Comparison of ENCODE assay signal across 8 cellular contexts in genomic region chr11:43567396-43567975, GRCh38.
DNase-seq lines count a peak whose midpoint lies in the region; ATAC-seq and TF ChIP-seq lines count a peak whose summit lies in the region.

No MANE protein-coding gene starts in this region.

- peak; percentile 48 for ATAC-seq in GM18520 (IDR thresholded peaks at IDR 0.05; ENCODE audit: unreplicated experiment)
- ATAC-seq in GM18870 (IDR thresholded peaks at IDR 0.05; ENCODE audit: unreplicated experiment) = no peak

- TF ChIP-seq CTCF in AG10803 (conservative IDR thresholded peaks at IDR 0.05; ENCODE audit: low read length) = peak; percentile 81
- TF ChIP-seq CTCF in KMS-11 (conservative IDR thresholded peaks at IDR 0.05; ENCODE audit: low read depth, low read length) = peak; percentile 87
- peak in 4 of 6 experiments; percentile 55 to 69 (median 65) for TF ChIP-seq CTCF in Peyer's patch (IDR thresholded peaks at IDR 0.05)
- peak; percentile 37 to 70 (median 53) for TF ChIP-seq CTCF in esophagus muscularis mucosa (IDR thresholded peaks at IDR 0.05)
- TF ChIP-seq CTCF in parathyroid adenoma (IDR thresholded peaks at IDR 0.05) = peak; percentile 34
- TF ChIP-seq CTCF in suprapubic skin (IDR thresholded peaks at IDR 0.05) = peak in 1 of 2 donors; percentile 48

- TF ChIP-seq EP300 in esophagus muscularis mucosa (IDR thresholded peaks at IDR 0.05) (no peak), suprapubic skin (IDR thresholded peaks at IDR 0.05) (no peak)

- H3K9me3 ChIP-seq in Peyer's patch = no peaks in the 10 kb centered on the region
- no peaks in the 10 kb centered on the region for H3K9me3 ChIP-seq in esophagus muscularis mucosa
- no peaks in the 10 kb centered on the region for H3K9me3 ChIP-seq in parathyroid adenoma (ENCODE audit: control insufficient read depth, low read length)
- H3K9me3 ChIP-seq in suprapubic skin = no peaks in the 10 kb centered on the region

- no peaks in the 10 kb centered on the region for H3K27me3 ChIP-seq in KMS-11 (ENCODE audit: insufficient read depth, low read depth)
- no peaks in the 10 kb centered on the region for H3K27me3 ChIP-seq in Peyer's patch
- peaks cover 0 to 76% (median 0%) of the 10 kb centered on the region in 4 donors for H3K27me3 ChIP-seq in esophagus muscularis mucosa
- H3K27me3 ChIP-seq in parathyroid adenoma (ENCODE audit: control insufficient read depth, insufficient read depth, low read length) = no peaks in the 10 kb centered on the region
- peaks cover 36% of the 10 kb centered on the region for H3K27me3 ChIP-seq in suprapubic skin

- H3K4me1 ChIP-seq in KMS-11 (ENCODE audit: low read depth, poor library complexity, severe bottlenecking) (no peaks in the 10 kb centered on the region), Peyer's patch (no peaks in the 10 kb centered on the region), esophagus muscularis mucosa (no peaks in the 10 kb centered on the region), parathyroid adenoma (no peaks in the 10 kb centered on the region), suprapubic skin (no peaks in the 10 kb centered on the region)

- H3K36me3 ChIP-seq in KMS-11 (ENCODE audit: insufficient read depth) (no peaks in the 10 kb centered on the region), Peyer's patch (no peaks in the 10 kb centered on the region), esophagus muscularis mucosa (no peaks in the 10 kb centered on the region), parathyroid adenoma (ENCODE audit: control insufficient read depth, insufficient read depth, low read length) (no peaks in the 10 kb centered on the region), suprapubic skin (no peaks in the 10 kb centered on the region)

- H3K4me3 ChIP-seq in AG10803 (ENCODE audit: low read length) (no peak overlapping the region), KMS-11 (IDR thresholded peaks at IDR 0.05; ENCODE audit: insufficient read depth, low read depth, low read length) (no peak overlapping the region), Peyer's patch (no peak overlapping the region), esophagus muscularis mucosa (no peak overlapping the region), parathyroid adenoma (ENCODE audit: low read depth, low read length) (no peak overlapping the region), suprapubic skin (no peak overlapping the region)

- H3K4me2 ChIP-seq in KMS-11 (no peak overlapping the region), parathyroid adenoma (ENCODE audit: low read length) (no peak overlapping the region)

- H3K27ac ChIP-seq in KMS-11 (no peak overlapping the region), Peyer's patch (no peak overlapping the region), esophagus muscularis mucosa (replicated peaks in 1 of 4) (no peak overlapping the region), parathyroid adenoma (no peak overlapping the region), suprapubic skin (no peak overlapping the region)

- TF ChIP-seq POLR2A in Peyer's patch (IDR thresholded peaks at IDR 0.05) (no peak), esophagus muscularis mucosa (IDR thresholded peaks at IDR 0.05; ENCODE audit: low read depth) (no peak), suprapubic skin (IDR thresholded peaks at IDR 0.05) (no peak)

- peak; percentile 54 for DNase-seq in AG10803 (ENCODE audit: low read depth)
- DNase-seq in Peyer's patch = no peak
- DNase-seq in esophagus muscularis mucosa (ENCODE audit: extremely low spot score) = no peak
- no peak for DNase-seq in suprapubic skin (ENCODE audit: low spot score in 2 of 2)

- no peaks in the 10 kb centered on the region for H4K20me1 ChIP-seq in KMS-11 (ENCODE audit: insufficient read depth)

- H3K79me2 ChIP-seq in KMS-11 (ENCODE audit: insufficient read depth, low read depth) (no peaks in the 10 kb centered on the region), parathyroid adenoma (no peaks in the 10 kb centered on the region)

- 23% methylated on average over 5 of the region's 5 CpGs for WGBS in esophagus muscularis mucosa
- WGBS in suprapubic skin = 19% methylated on average over 5 of the region's 5 CpGs

- no peak overlapping the region for H2AFZ ChIP-seq in KMS-11 (ENCODE audit: low read depth)
- no peak overlapping the region for H2AFZ ChIP-seq in parathyroid adenoma

- H3K9ac ChIP-seq in KMS-11 (no peak overlapping the region), parathyroid adenoma (no peak overlapping the region)

- intact Hi-C loops in esophagus muscularis mucosa (cut with DNase I) = no loop called here
